ENCODE assay signal across 17 cellular contexts in genomic region chr5:178677429-178677828, GRCh38.
"Had no signal": no experiment of that assay in that cellular context is flagged by ENCODE, and none has a peak within 500 bp of the region (broad histone marks: within the 10 kb centered on the region; RNA-seq: fewer than 3 reads in every experiment).

No MANE protein-coding gene starts in this region.

- FAIRE-seq: TTC549 had no signal

- H3K27ac ChIP-seq: adrenal gland, gastroesophageal sphincter, suprapubic skin had no signal

- H3K27me3 ChIP-seq: adrenal gland, suprapubic skin, upper lobe of left lung had no signal

- H3K9me3 ChIP-seq: adrenal gland, gastroesophageal sphincter, suprapubic skin, upper lobe of left lung had no signal

- H3K36me3 ChIP-seq: adrenal gland, gastroesophageal sphincter, suprapubic skin, upper lobe of left lung had no signal

- H3K4me3 ChIP-seq: adrenal gland, gastroesophageal sphincter, suprapubic skin, upper lobe of left lung had no signal

- H3K4me1 ChIP-seq: adrenal gland, gastroesophageal sphincter, suprapubic skin, upper lobe of left lung had no signal

- ATAC-seq: activated CD4-positive, CD25-positive, alpha-beta regulatory T cell treated with anti-CD3 and anti-CD28 coated beads, Interleukin-2, amount 50 U/mL, for 24 hours; effector memory CD8-positive, alpha-beta T cell; gastroesophageal sphincter; natural killer cell; sciatic nerve; T-helper 17 cell had no signal

- DNase-seq: activated naive CD4-positive, alpha-beta T cell treated with anti-CD3 and anti-CD28 coated beads, Interleukin-2, amount 50 U/mL, for 16 hours; activated T-cell treated with anti-CD3 and anti-CD28 coated beads, Interleukin-2, amount 50 U/mL, for 1 hour; adrenal gland; cerebellar nuclear complex; effector memory CD8-positive, alpha-beta T cell; hippocampal formation; natural killer cell; nucleus accumbens; stimulated activated CD4-positive, alpha-beta T cell treated with anti-CD3 and anti-CD28 coated beads, Interleukin-12 subunit alpha, Interleukin-12 subunit beta, amount 100 ng/mL, for 4 hours; stimulated activated naive CD4-positive, alpha-beta T cell treated with Interleukin-2 at 50 U/mL for 16 hours; T-helper 17 cell had no signal
